Comparison of ENCODE assay signal across 9 cellular contexts in the genomic region with DNA sequence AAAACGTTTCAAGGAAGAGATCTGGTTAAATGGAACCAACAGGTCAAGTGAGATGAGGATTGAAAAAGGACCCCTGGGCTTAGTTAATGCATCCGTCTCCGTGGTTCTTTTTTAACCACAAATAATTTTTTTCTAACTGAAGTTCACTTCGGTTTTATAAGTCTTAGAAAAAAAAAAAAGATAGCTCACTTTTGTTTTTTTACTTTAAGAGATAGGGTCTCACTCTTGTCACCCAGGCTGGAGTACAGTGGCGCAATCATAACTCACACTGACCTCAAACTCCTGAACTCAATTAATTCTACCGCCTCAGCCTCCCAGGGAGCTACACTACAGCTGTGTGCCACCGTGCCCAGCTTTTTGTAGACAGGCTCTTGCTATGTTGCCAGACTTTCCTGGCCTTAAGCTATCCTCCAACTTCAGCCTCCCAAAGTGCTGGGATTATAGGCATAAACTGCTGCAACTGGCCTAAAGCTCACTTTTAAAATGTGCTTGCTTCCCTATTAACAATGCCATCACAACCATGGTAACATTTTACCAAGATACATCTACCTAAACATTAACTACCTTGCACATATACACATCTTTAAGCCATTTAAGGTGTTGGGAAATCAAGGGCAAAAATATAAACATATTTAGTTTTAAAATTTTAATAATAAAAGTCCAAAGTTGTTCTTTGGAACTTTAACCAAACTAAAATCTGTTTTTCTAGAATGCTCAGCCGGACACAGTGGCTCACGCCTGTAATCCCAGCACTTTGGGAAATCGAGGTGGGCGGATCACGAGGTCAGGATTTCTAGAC. TPM values are rescaled to one million over a fixed set of nuclear protein-coding genes. Genes with fewer than 3 reads are reported as not detected.
DNase-seq lines count a peak whose midpoint lies in the region; TF ChIP-seq lines count a peak whose summit lies in the region.
"Had no signal": no experiment of that assay in that cellular context is flagged by ENCODE, and none has a peak within 500 bp of the region (broad histone marks: within the 10 kb centered on the region; RNA-seq: fewer than 3 reads in every experiment).

No MANE protein-coding gene starts in this region.

- H3K27ac Mint-ChIP-seq in endodermal cell (peak overlapping the region; percentile 8), progenitor cell of endocrine pancreas (peak overlapping the region; percentile 90)

- no peaks in the 10 kb centered on the region for H3K4me1 ChIP-seq in endodermal cell (ENCODE audit: control insufficient read depth, insufficient read depth, low read length)

- H3K4me1 Mint-ChIP-seq in endodermal cell: peaks cover 31% of the 10 kb centered on the region
- peaks cover 33% of the 10 kb centered on the region for H3K4me1 Mint-ChIP-seq in progenitor cell of endocrine pancreas (ENCODE audit: low read depth)

- DNase-seq in SIG-M5 treated with dmso at 0.1 percent for 504 hours (lab: John Stamatoyannopoulos, UW; ENCODE audit: unreplicated experiment) (peak; percentile 46), SIG-M5 (lab: John Stamatoyannopoulos, UW) (no peak), OCI-M1 (lab: John Stamatoyannopoulos, UW) (peak; percentile 36), endodermal cell (peak; percentile 49), progenitor cell of endocrine pancreas (ENCODE audit: low spot score, unreplicated experiment) (no peak), NCI-H1105 treated with DMSO at 0.1 percent for 48 hours (lab: John Stamatoyannopoulos, UW) (no peak), iPS-NIHi7 (ENCODE audit: extremely low spot score) (no peak), SHP77 treated with DMSO at 0.1 percent for 48 hours (lab: John Stamatoyannopoulos, UW) (no peak)
- DNase-seq: activated CD4-positive, alpha-beta T cell treated with anti-CD3 and anti-CD28 coated beads, Interleukin-2, amount 50 U/mL, for 4 hours had no signal

- H3K9me3 Mint-ChIP-seq in endodermal cell: no peaks in the 10 kb centered on the region
- H3K9me3 Mint-ChIP-seq in progenitor cell of endocrine pancreas (ENCODE audit: low read depth): no peaks in the 10 kb centered on the region

- peak overlapping the region; percentile 1 for H3K4me3 ChIP-seq in endodermal cell (ENCODE audit: low read length)

- H3K4me3 Mint-ChIP-seq in endodermal cell (no peak overlapping the region), progenitor cell of endocrine pancreas (ENCODE audit: low read depth) (peak overlapping the region; percentile 31)

- H3K27me3 ChIP-seq in endodermal cell (ENCODE audit: control insufficient read depth, insufficient read depth, low read length, poor library complexity, severe bottlenecking): no peaks in the 10 kb centered on the region

- H3K9ac ChIP-seq in endodermal cell (ENCODE audit: extremely low read depth, low read length, poor library complexity, severe bottlenecking): no peak overlapping the region

- TF ChIP-seq CTCF in endodermal cell (conservative IDR thresholded peaks at IDR 0.05): no peak
- no peak for TF ChIP-seq CTCF in progenitor cell of endocrine pancreas (IDR thresholded peaks at IDR 0.05; ENCODE audit: unreplicated experiment)

- no peak overlapping the region for H3K27ac ChIP-seq in endodermal cell (ENCODE audit: low read depth, low read length)

- H3K36me3 ChIP-seq in endodermal cell (ENCODE audit: control insufficient read depth, insufficient read depth, low read length): peaks cover 88% of the 10 kb centered on the region

- no peaks in the 10 kb centered on the region for H3K27me3 Mint-ChIP-seq in endodermal cell (ENCODE audit: insufficient read depth)
- no peaks in the 10 kb centered on the region for H3K27me3 Mint-ChIP-seq in progenitor cell of endocrine pancreas

- peaks cover 81% of the 10 kb centered on the region for H3K36me3 Mint-ChIP-seq in endodermal cell (ENCODE audit: low read depth)
- H3K36me3 Mint-ChIP-seq in progenitor cell of endocrine pancreas (ENCODE audit: insufficient read depth): peaks cover 51% of the 10 kb centered on the region

- no peaks in the 10 kb centered on the region for H3K9me3 ChIP-seq in endodermal cell (ENCODE audit: control insufficient read depth, low read length)

- WGBS in endodermal cell (ENCODE audit: insufficient coverage in 1 of 2, insufficient read length in 1 of 2), 2 experiments: 87 to 88% methylated on average over 7 to 12 of the region's 12 CpGs

RNA-seq across cellular contexts. Expression of a gene that starts 11.6 kb away (rescaled TPM):
- total RNA-seq in endodermal cell (1,000 to 10,000 TPM in 1 of 2 donors, 100 to 1,000 TPM in 1; 751 to 1,003 TPM), progenitor cell of endocrine pancreas (676 and 690 TPM in 2 replicates)
- polyA plus RNA-seq in endodermal cell (2013, experiment 1 of 2): 966 TPM
- polyA plus RNA-seq in endodermal cell (2013, experiment 2 of 2): 842 TPM

RNA-seq across cellular contexts. Expression of a gene that starts 22.3 kb away (rescaled TPM):
- under 1 TPM in 1 of 2 donors, not detected in 1; 0.29 TPM for total RNA-seq in endodermal cell
- not detected for polyA plus RNA-seq in endodermal cell (2013, experiment 1 of 2)
- not detected for polyA plus RNA-seq in endodermal cell (2013, experiment 2 of 2)
- total RNA-seq in progenitor cell of endocrine pancreas: 0.19 and 0.58 TPM in 2 replicates

Comparison
In these comparisons a context has a peak if more than half of its experiments do, and no peak if none do; other contexts are left out.
1. DNase-seq: peak in SIG-M5 treated with dmso at 0.1 percent for 504 hours (single experiment), OCI-M1 (single experiment) and endodermal cell (single experiment); none in SIG-M5 (single experiment), progenitor cell of endocrine pancreas (single experiment), NCI-H1105 treated with DMSO at 0.1 percent for 48 hours (single experiment), iPS-NIHi7 (single experiment) and SHP77 treated with DMSO at 0.1 percent for 48 hours (single experiment).